ENCODE assay signal across 16 cellular contexts in the genomic region with DNA sequence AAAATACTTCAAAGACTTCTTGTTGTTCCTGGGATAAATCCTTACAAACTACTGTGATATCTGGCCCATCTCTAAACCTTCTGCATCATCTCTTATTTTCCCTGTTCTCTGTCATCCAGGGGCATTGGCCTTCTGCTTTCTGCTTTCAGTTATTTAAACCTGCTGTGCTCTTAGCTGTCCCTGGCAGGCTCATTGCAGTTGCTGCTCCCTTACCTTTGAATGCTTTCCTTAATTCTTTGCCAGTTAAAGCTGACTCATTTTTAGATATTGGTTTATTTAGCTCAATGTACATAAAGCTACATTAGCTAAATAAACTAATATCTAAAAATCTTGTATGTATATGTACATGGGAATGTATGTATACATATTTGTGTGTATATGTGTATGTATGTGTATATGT. TPM values are rescaled to one million over a fixed set of nuclear protein-coding genes. Genes with fewer than 3 reads are reported as not detected.
DNase-seq lines count a peak whose midpoint lies in the region; ATAC-seq and TF ChIP-seq lines count a peak whose summit lies in the region.
"Had no signal": no experiment of that assay in that cellular context is flagged by ENCODE, and none has a peak within 500 bp of the region (broad histone marks: within the 10 kb centered on the region; RNA-seq: fewer than 3 reads in every experiment).

No MANE protein-coding gene starts in this region.

- ATAC-seq in Right ventricle myocardium superior (ENCODE audit: poor library complexity) (no peak), SK-N-SH treated with all-trans-retinoic acid at 6 μM for 48 hours (peak; percentile 61; the same call in 2 of the 3 replicates)
- ATAC-seq: HCT116 had no signal

- H3K27ac ChIP-seq in left ventricle myocardium inferior (replicated peaks) = peak overlapping the region; percentile 85
- H3K27ac ChIP-seq: GM23248 had no signal

- H3K4me1 Mint-ChIP-seq in chondrocyte (ENCODE audit: low read depth) = peaks cover 13% of the 10 kb centered on the region
- H3K4me1 Mint-ChIP-seq: B cell had no signal

- no peaks in the 10 kb centered on the region for H3K36me3 ChIP-seq in left ventricle myocardium inferior

- no peaks in the 10 kb centered on the region for H3K9me3 ChIP-seq in left ventricle myocardium inferior (replicated peaks)

- no peaks in the 10 kb centered on the region for H3K9me3 Mint-ChIP-seq in chondrocyte (ENCODE audit: low read depth)
- H3K9me3 Mint-ChIP-seq: CD4-positive, alpha-beta T cell had no signal

- H3K36me3 Mint-ChIP-seq in chondrocyte (ENCODE audit: low read depth) = no peaks in the 10 kb centered on the region

- H3K27me3 Mint-ChIP-seq in chondrocyte (ENCODE audit: low read depth) = no peaks in the 10 kb centered on the region
- H3K27me3 Mint-ChIP-seq: B cell; CD4-positive, alpha-beta T cell had no signal

- no peaks in the 10 kb centered on the region for H3K27me3 ChIP-seq in left ventricle myocardium inferior (ENCODE audit: low read depth)

- H3K4me3 ChIP-seq in left ventricle myocardium inferior = no peak overlapping the region
- H3K4me3 ChIP-seq: GM23248 had no signal

- no peak overlapping the region for H3K27ac Mint-ChIP-seq in chondrocyte (ENCODE audit: unreplicated experiment)
- H3K27ac Mint-ChIP-seq: B cell; CD4-positive, alpha-beta T cell had no signal

- intact Hi-C loops in left ventricle myocardium inferior (cut with micrococcal nuclease) = loop anchor here (10.0 kb wide), 1 partner anchor 53 kb away; no protein-coding TSS in a partner anchor
- intact Hi-C loops in Right ventricle myocardium superior (cut with DNase I) = no loop called here

- H3K4me1 ChIP-seq in left ventricle myocardium inferior = peaks cover 95% of the 10 kb centered on the region

- DNase-seq in left ventricle myocardium inferior = no peak
- DNase-seq in Right ventricle myocardium superior = no peak
- DNase-seq in renal cortical epithelial cell (ENCODE audit: low read depth) = peak; percentile 12
- no peak for DNase-seq in cortex of kidney (lab: John Stamatoyannopoulos, UW)
- DNase-seq in chondrocyte (ENCODE audit: low spot score) = no peak
- no peak for DNase-seq in SKM-1 (lab: John Stamatoyannopoulos, UW; ENCODE audit: unreplicated experiment)
- DNase-seq: ACHN; C1 segment of cervical spinal cord; Calu3; CD4-positive, alpha-beta T cell; DMS 273 treated with DMSO at 0.1 percent for 48 hours; GM23248 had no signal

- TF ChIP-seq CTCF in left ventricle myocardium inferior (IDR thresholded peaks at IDR 0.05; ENCODE audit: borderline replicate concordance) (no peak), chondrocyte (IDR thresholded peaks at IDR 0.05) (no peak)

- H3K4me3 Mint-ChIP-seq in chondrocyte (ENCODE audit: unreplicated experiment) = no peak overlapping the region
- H3K4me3 Mint-ChIP-seq: B cell; CD4-positive, alpha-beta T cell had no signal

TF ChIP-seq in SK-N-SH treated with all-trans-retinoic acid at 6 μM for 48 hours, 23 proteins besides CTCF, POLR2A, EP300 and RAD21:
- TF ChIP-seq TOX (CRISPR knock-in tag; IDR thresholded peaks at IDR 0.05; ENCODE audit: borderline replicate concordance) (no peak), PPARA (CRISPR knock-in tag; IDR thresholded peaks at IDR 0.05; ENCODE audit: borderline replicate concordance) (no peak), ISL1 (CRISPR knock-in tag; IDR thresholded peaks at IDR 0.05) (no peak), ZC3H10 (CRISPR knock-in tag; IDR thresholded peaks at IDR 0.05) (no peak), ZFP30 (CRISPR knock-in tag; IDR thresholded peaks at IDR 0.05) (no peak)

RNA-seq across cellular contexts. Expression of gene CD36, which starts 40.6 kb away (rescaled TPM):
- total RNA-seq in left ventricle myocardium inferior = 1,018 TPM
- 1,239 TPM for total RNA-seq in Right ventricle myocardium superior
- total RNA-seq in renal cortical epithelial cell = 0.52 and 0.70 TPM in 2 replicates
- 0.39 to 0.95 TPM (median 0.72 TPM) in 3 replicates for total RNA-seq in chondrocyte
- total RNA-seq: Calu3, Daoy, GM23248 had no signal

Comparison
In these comparisons a context has a peak if more than half of its experiments do, and no peak if none do; other contexts are left out.
1. RNA of gene CD36, which starts 40.6 kb away (total RNA-seq): 1,239 TPM in Right ventricle myocardium superior (single experiment) and 1,018 TPM in left ventricle myocardium inferior (single experiment); 0.39 to 0.95 TPM in chondrocyte and 0.52 to 0.70 TPM in renal cortical epithelial cell; every median in the first group is over 100 times any median in the second.